In genomic region chr3:113783463-113783862, GRCh38 we compare ENCODE assay signal across 8 cellular contexts. TPM values are rescaled to one million over a fixed set of nuclear protein-coding genes. Genes with fewer than 3 reads are reported as not detected.
DNase-seq lines count a peak whose midpoint lies in the region; ATAC-seq and TF ChIP-seq lines count a peak whose summit lies in the region.

No MANE protein-coding gene starts in this region.

- H3K27me3 ChIP-seq in SJCRH30, result no peaks in the 10 kb centered on the region
- H3K27me3 ChIP-seq in kidney epithelial cell (ENCODE audit: control insufficient read depth, insufficient read depth, low read length), result no peaks in the 10 kb centered on the region

- H3K4me1 ChIP-seq in SJCRH30, result peaks cover 12% of the 10 kb centered on the region

- no peaks in the 10 kb centered on the region for H3K9me3 ChIP-seq in SJCRH30 (replicated peaks)

- peak; percentile 62 for ATAC-seq in HG02571 (IDR thresholded peaks at IDR 0.05; ENCODE audit: unreplicated experiment)

- H3K36me3 ChIP-seq in SJCRH30, result peaks cover 7% of the 10 kb centered on the region; the same call in 1 of the 2 replicates
- H3K36me3 ChIP-seq in kidney epithelial cell (ENCODE audit: control insufficient read depth, insufficient read depth, low read length), result no peaks in the 10 kb centered on the region

- no peak for TF ChIP-seq CTCF in kidney epithelial cell (IDR thresholded peaks at IDR 0.05; ENCODE audit: insufficient read depth, low read length, poor library complexity, severe bottlenecking)

- peak overlapping the region; percentile 56 for H3K27ac ChIP-seq in SJCRH30

- H3K4me3 ChIP-seq in SJCRH30 (no peak overlapping the region), kidney epithelial cell (ENCODE audit: low read depth, low read length) (no peak overlapping the region)

- DNase-seq in Daoy (ENCODE audit: low read depth) (peak; percentile 74), SJCRH30 (peak; percentile 16 to 23), kidney epithelial cell (ENCODE audit: low read depth) (peak; percentile 54), NCI-H774 (lab: John Stamatoyannopoulos, UW) (no peak), GOT3 (lab: John Stamatoyannopoulos, UW) (no peak), medulla oblongata (ENCODE audit: extremely low spot score) (no peak)
- no peak for DNase-seq in stimulated activated CD4-positive, alpha-beta T cell treated with anti-CD3 and anti-CD28 coated beads, Interleukin-15, amount 100 ng/mL, for 24 hours

RNA-seq across cellular contexts. Expression of gene ATP6V1A, which starts 36.6 kb away (rescaled TPM):
- 45.7 and 47.3 TPM in 2 replicates for total RNA-seq in Daoy (2014; rRNA removed; shearing (Covaris generic))
- total RNA-seq in SJCRH30 (2014; rRNA removed; shearing (Covaris generic)), result 43.0 and 47.5 TPM in 2 replicates
- total RNA-seq in kidney epithelial cell, result 43.4 and 43.6 TPM in 2 replicates

RNA-seq across cellular contexts. Expression of gene NAA50, which starts 37.4 kb away (rescaled TPM):
- 284 and 420 TPM in 2 replicates for total RNA-seq in Daoy (2014; rRNA removed; shearing (Covaris generic))
- total RNA-seq in SJCRH30 (2014; rRNA removed; shearing (Covaris generic)), result 279 and 290 TPM in 2 replicates
- total RNA-seq in kidney epithelial cell, result 110 and 149 TPM in 2 replicates

RNA-seq across cellular contexts. Expression of gene GRAMD1C, which starts 55.1 kb away (rescaled TPM):
- 11.7 and 22.1 TPM in 2 replicates for total RNA-seq in Daoy (2014; rRNA removed; shearing (Covaris generic))
- total RNA-seq in SJCRH30 (2014; rRNA removed; shearing (Covaris generic)), result 1.6 and 2.5 TPM in 2 replicates
- total RNA-seq in kidney epithelial cell, result 2.0 and 4.1 TPM in 2 replicates

Comparison
In these comparisons a context has a peak if more than half of its experiments do, and no peak if none do; other contexts are left out.
1. DNase-seq: peak in Daoy (single experiment), SJCRH30 (2 of 2) and kidney epithelial cell (single experiment); none in stimulated activated CD4-positive, alpha-beta T cell treated with anti-CD3 and anti-CD28 coated beads, Interleukin-15, amount 100 ng/mL, for 24 hours (single experiment), NCI-H774 (single experiment), GOT3 (single experiment) and medulla oblongata (single experiment).